ENCODE assay signal across 8 cellular contexts in genomic region chr15:76150971-76151598, GRCh38.
A peak's percentile ranks its signal among the peaks of the same experiment; 100 is the strongest.
DNase-seq lines count a peak whose midpoint lies in the region; ATAC-seq and TF ChIP-seq lines count a peak whose summit lies in the region.

No MANE protein-coding gene starts in this region.

- no peaks in the 10 kb centered on the region for H3K36me3 ChIP-seq in left lung

- peak; percentile 61 for DNase-seq in ACHN
- peak; percentile 27 for DNase-seq in NCI-H2227 treated with DMSO at 0.1 percent for 48 hours (lab: John Stamatoyannopoulos, UW)
- peak; percentile 56 for DNase-seq in activated CD4-positive, alpha-beta T cell treated with anti-CD3 and anti-CD28 coated beads for 1 hour
- DNase-seq in cerebellum (ENCODE audit: low spot score): peak; percentile 89
- DNase-seq in left lung: peak in 1 of 2 donors; percentile 61
- peak; percentile 78 for DNase-seq in stimulated activated CD4-positive, alpha-beta T cell treated with anti-CD3 and anti-CD28 coated beads, Interleukin-4, amount 100 ng/mL, for 48 hours (ENCODE audit: low read depth in 2 of 2)

- TF ChIP-seq CTCF in left lung (IDR thresholded peaks at IDR 0.05): peak; percentile 76 to 87

- peaks cover 0 to 11% of the 10 kb centered on the region in 2 donors for H3K27me3 ChIP-seq in left lung

- H3K4me1 ChIP-seq in left lung: peaks cover 0 to 19% of the 10 kb centered on the region in 2 donors

- no peak overlapping the region for H3K27ac ChIP-seq in left lung

- ATAC-seq in GM18505 (IDR thresholded peaks at IDR 0.05; ENCODE audit: unreplicated experiment): peak; percentile 64
- peak; percentile 77 for ATAC-seq in HG02970 (IDR thresholded peaks at IDR 0.05; ENCODE audit: low FRiP score, unreplicated experiment)
- ATAC-seq in left lung: peak; percentile 92

- H3K4me3 ChIP-seq in left lung: no peak overlapping the region

- no peak for TF ChIP-seq POLR2A in GM18505 (IDR thresholded peaks at IDR 0.05; ENCODE audit: borderline replicate concordance, extremely low read depth, insufficient read depth, insufficient read length)

- no peaks in the 10 kb centered on the region for H3K9me3 ChIP-seq in left lung

- intact Hi-C loops in left lung (cut with DNase I): loop anchor here in 1 of 2 donors (5.0 kb wide), 1 partner anchor 94 kb away; the partner anchor contains the start of gene TMEM266

- in situ Hi-C loops in ACHN (cut with HindIII; ENCODE audit: low pct_ligation_motif_present, low pct_unique_long_range_greater_than_20kb, low sequenced_read_pairs): no loop called here
